ENCODE assay signal across 26 cellular contexts in the genomic region with DNA sequence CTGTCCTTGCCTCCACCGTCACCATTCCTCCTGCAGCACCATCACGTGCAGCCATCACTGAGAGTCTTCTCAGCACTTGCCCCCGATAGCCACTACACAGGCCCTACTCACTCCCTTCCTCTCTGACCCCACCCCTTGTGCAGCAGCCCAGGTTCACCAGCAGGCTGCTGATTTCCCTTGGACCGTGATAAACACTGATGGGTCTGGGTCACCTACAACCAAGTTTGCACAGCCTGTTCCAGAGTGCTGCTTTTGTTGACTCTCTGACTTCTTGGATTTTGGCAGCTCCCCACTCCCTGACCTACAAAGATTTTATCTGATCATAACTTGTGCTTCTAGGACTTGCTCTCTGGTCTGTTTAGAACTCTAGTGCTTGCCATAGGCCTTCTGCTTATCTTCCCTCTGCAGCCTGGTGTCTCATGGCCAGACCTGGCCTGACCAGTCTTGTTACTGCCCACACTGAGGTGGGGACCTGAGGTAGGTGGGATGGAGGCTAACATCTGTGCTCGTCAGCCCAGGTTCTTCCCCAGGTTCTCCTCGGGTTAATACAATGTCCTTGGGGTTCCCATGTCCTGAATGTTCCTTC.
DNase-seq lines count a peak whose midpoint lies in the region; ATAC-seq, FAIRE-seq and TF ChIP-seq lines count a peak whose summit lies in the region.
"Had no signal": no experiment of that assay in that cellular context is flagged by ENCODE, and none has a peak within 500 bp of the region (broad histone marks: within the 10 kb centered on the region; RNA-seq: fewer than 3 reads in every experiment).

No MANE protein-coding gene starts in this region.

- H3K4me2 ChIP-seq in parathyroid adenoma (ENCODE audit: low read length): no peak overlapping the region
- H3K4me2 ChIP-seq: PC-9 had no signal

- TF ChIP-seq CTCF in C4-2B (conservative IDR thresholded peaks at IDR 0.05) (peak; percentile 44), LNCaP clone FGC (IDR thresholded peaks at IDR 0.05; ENCODE audit: control insufficient read depth, extremely low read depth, insufficient read depth) (0 out of 2 replicates have a peak, but pooled peaks have one; percentile 17), body of pancreas (IDR thresholded peaks at IDR 0.05) (peak in 4 of 7 experiments; percentile 43 to 54 (median 46)), parathyroid adenoma (IDR thresholded peaks at IDR 0.05) (no peak)

- TF ChIP-seq POLR2A in body of pancreas (IDR thresholded peaks at IDR 0.05) (no peak), H54 (IDR thresholded peaks at IDR 0.05; ENCODE audit: low read depth, low read length) (no peak)

- intact Hi-C loops in body of pancreas (cut with DNase I): no loop called here

- H3K9ac ChIP-seq in parathyroid adenoma: no peak overlapping the region

- no peaks in the 10 kb centered on the region for H3K79me2 ChIP-seq in parathyroid adenoma

- no peak overlapping the region for H3K4me3 ChIP-seq in LNCaP clone FGC (ENCODE audit: low read depth, low read length)
- H3K4me3 ChIP-seq in body of pancreas: no peak overlapping the region
- H3K4me3 ChIP-seq in parathyroid adenoma (ENCODE audit: low read depth, low read length): no peak overlapping the region
- H3K4me3 ChIP-seq in effector memory CD4-positive, alpha-beta T cell (ENCODE audit: insufficient read depth, low read depth, low read length, poor library complexity, severe bottlenecking): no peak overlapping the region
- H3K4me3 ChIP-seq: PC-9, SJCRH30 had no signal

- H3K36me3 ChIP-seq in body of pancreas (replicated peaks in 1 of 2; ENCODE audit: insufficient read depth in 1 of 2, low read depth in 2 of 2) (no peaks in the 10 kb centered on the region), parathyroid adenoma (ENCODE audit: control insufficient read depth, insufficient read depth, low read length) (no peaks in the 10 kb centered on the region)
- no peaks in the 10 kb centered on the region for H3K36me3 ChIP-seq in effector memory CD4-positive, alpha-beta T cell (ENCODE audit: control insufficient read depth, insufficient read depth, low read length)
- H3K36me3 ChIP-seq: BE2C, SJCRH30 had no signal

- H3K9me3 ChIP-seq in body of pancreas (no peaks in the 10 kb centered on the region), parathyroid adenoma (ENCODE audit: control insufficient read depth, low read length) (no peaks in the 10 kb centered on the region)
- H3K9me3 ChIP-seq in effector memory CD4-positive, alpha-beta T cell (ENCODE audit: control insufficient read depth, low read length): no peaks in the 10 kb centered on the region
- H3K9me3 ChIP-seq: BE2C, SJCRH30 had no signal

- ATAC-seq in body of pancreas (peak; percentile 93), HG02571 (IDR thresholded peaks at IDR 0.05; ENCODE audit: unreplicated experiment) (no peak)
- ATAC-seq: Right ventricle myocardium inferior had no signal

- H3K27ac ChIP-seq in C4-2B (peak overlapping the region; percentile 49), body of pancreas (peak overlapping the region in 1 of 4 donors; percentile 34), parathyroid adenoma (no peak overlapping the region)
- H3K27ac ChIP-seq in effector memory CD4-positive, alpha-beta T cell (ENCODE audit: insufficient read depth, low read length, poor library complexity, severe bottlenecking): no peak overlapping the region
- H3K27ac ChIP-seq: PC-9, SJCRH30 had no signal

- 34 to 36% methylated on average over 6 of the region's 6 CpGs for WGBS in body of pancreas, 2 donors

- H2AFZ ChIP-seq in parathyroid adenoma: peak overlapping the region; percentile 24
- H2AFZ ChIP-seq: PC-9 had no signal

- H3K4me1 ChIP-seq in body of pancreas: peaks cover 15% of the 10 kb centered on the region
- peaks cover 6% of the 10 kb centered on the region for H3K4me1 ChIP-seq in parathyroid adenoma
- no peaks in the 10 kb centered on the region for H3K4me1 ChIP-seq in effector memory CD4-positive, alpha-beta T cell (ENCODE audit: control insufficient read depth, insufficient read depth, low read length, poor library complexity, severe bottlenecking)
- H3K4me1 ChIP-seq: BE2C, SJCRH30 had no signal

- FAIRE-seq in H54 (lab: Jason Lieb, UNC): no peak
- FAIRE-seq: GM12892 had no signal

- DNase-seq in LNCaP clone FGC (ENCODE audit: low read depth) (peak; percentile 96), body of pancreas (peak; percentile 53 to 71 (median 66)), mesenteric fat pad (ENCODE audit: low spot score) (no peak), H54 (ENCODE audit: insufficient read length, low spot score) (no peak)
- no peak for DNase-seq in effector memory CD4-positive, alpha-beta T cell
- DNase-seq: 8988T; ACHN; BE2C; Calu3; DMS79 treated with DMSO at 0.1 percent for 48 hours; H7; MV-4-11; NCI-H1105; NCI-H1436 treated with DMSO at 0.1 percent for 48 hours; NCI-H1930; NCI-H446 treated with DMSO at 0.1 percent for 48 hours; NCI-H526; NCI-H82; NK-92 treated with Interleukin-12 subunit alpha and Interleukin-12 subunit beta, amount 100 ng/mL, for 24 hours; PC-9; SJCRH30 had no signal

- H3K27me3 ChIP-seq in body of pancreas (no peaks in the 10 kb centered on the region), parathyroid adenoma (ENCODE audit: control insufficient read depth, insufficient read depth, low read length) (no peaks in the 10 kb centered on the region)
- no peaks in the 10 kb centered on the region for H3K27me3 ChIP-seq in effector memory CD4-positive, alpha-beta T cell (replicated peaks; ENCODE audit: control insufficient read depth, insufficient read depth, low read length, poor library complexity, severe bottlenecking)
- H3K27me3 ChIP-seq: BE2C, SJCRH30 had no signal

Comparison
In these comparisons a context has a peak if more than half of its experiments do, and no peak if none do; other contexts are left out.
1. DNase-seq: peak in LNCaP clone FGC (single experiment) and body of pancreas (4 of 4); none in effector memory CD4-positive, alpha-beta T cell (0 of 3), mesenteric fat pad (single experiment) and H54 (single experiment).